ENCODE assay signal across 8 cellular contexts in genomic region chr17:81832608-81833159, GRCh38. TPM values are rescaled to one million over a fixed set of nuclear protein-coding genes. Genes with fewer than 3 reads are reported as not detected.
A peak's percentile ranks its signal among the peaks of the same experiment; 100 is the strongest.
DNase-seq lines count a peak whose midpoint lies in the region; ATAC-seq and TF ChIP-seq lines count a peak whose summit lies in the region.

No MANE protein-coding gene starts in this region.

- TF ChIP-seq CTCF in breast epithelium (IDR thresholded peaks at IDR 0.05): no peak

- peak overlapping the region; percentile 81 to 97 (median 82) for H3K4me3 ChIP-seq in breast epithelium

- no peaks in the 10 kb centered on the region for H3K27me3 ChIP-seq in breast epithelium

- intact Hi-C loops in breast epithelium (cut with DNase I; ENCODE audit: low total_unique reads): no loop called here

- no peak for TF ChIP-seq POLR2A in breast epithelium (IDR thresholded peaks at IDR 0.05)

- H3K36me3 ChIP-seq in breast epithelium: no peaks in the 10 kb centered on the region

- peak overlapping the region; percentile 82 to 90 for H3K27ac ChIP-seq in breast epithelium

- H3K4me1 ChIP-seq in breast epithelium: peaks cover 4 to 16% of the 10 kb centered on the region in 2 donors

- peak; percentile 42 for ATAC-seq in GM18858 (IDR thresholded peaks at IDR 0.05; ENCODE audit: unreplicated experiment)
- peak; percentile 72 for ATAC-seq in HG02840 (IDR thresholded peaks at IDR 0.05; ENCODE audit: low FRiP score, unreplicated experiment)
- ATAC-seq in left lobe of liver: peak; percentile 5
- no peak for ATAC-seq in GM18870 (IDR thresholded peaks at IDR 0.05; ENCODE audit: unreplicated experiment)

- DNase-seq in SHP77 treated with DMSO at 0.1 percent for 48 hours (lab: John Stamatoyannopoulos, UW) (peak; percentile 81), breast epithelium (ENCODE audit: low spot score in 2 of 2) (peak in 1 of 2 donors; percentile 36), left lobe of liver (ENCODE audit: low spot score) (no peak), cortex of kidney (lab: John Stamatoyannopoulos, UW) (no peak)
- peak; percentile 35 to 46 for DNase-seq in stimulated activated CD4-positive, alpha-beta T cell treated with anti-CD3 and anti-CD28 coated beads, Interleukin-4, amount 100 ng/mL, for 4 hours

- H3K9me3 ChIP-seq in breast epithelium: no peaks in the 10 kb centered on the region

RNA-seq across cellular contexts. Expression of gene MCRIP1, which starts 0.4 kb away (rescaled TPM):
- total RNA-seq in breast epithelium (10 to 100 TPM; 51.2 to 81.0 (median 67.5) TPM), left lobe of liver (17.9 TPM)

RNA-seq across cellular contexts. Expression of gene PPP1R27, which starts 2.2 kb away (rescaled TPM):
- total RNA-seq in breast epithelium: not detected
- not detected for total RNA-seq in left lobe of liver

RNA-seq across cellular contexts. Expression of gene P4HB, which starts 27.7 kb away (rescaled TPM):
- total RNA-seq in breast epithelium (100 to 1,000 TPM; 374 to 475 (median 466) TPM), left lobe of liver (1,392 TPM)

RNA-seq across cellular contexts. Expression of gene GCGR, which starts 28.7 kb away (rescaled TPM):
- total RNA-seq in breast epithelium (not detected), left lobe of liver (109 TPM)

RNA-seq across cellular contexts. Expression of gene ARHGDIA, which starts 38.5 kb away (rescaled TPM):
- total RNA-seq in breast epithelium: 100 to 1,000 TPM in 2 of 3 donors, 10 to 100 TPM in 1; 67.0 to 135 (median 124) TPM
- 109 TPM for total RNA-seq in left lobe of liver

Comparison
In these comparisons a context has a peak if more than half of its experiments do, and no peak if none do; other contexts are left out.
1. DNase-seq: peak in SHP77 treated with DMSO at 0.1 percent for 48 hours (single experiment) and stimulated activated CD4-positive, alpha-beta T cell treated with anti-CD3 and anti-CD28 coated beads, Interleukin-4, amount 100 ng/mL, for 4 hours (2 of 2); none in left lobe of liver (single experiment) and cortex of kidney (single experiment).